ENCODE assay signal across 8 cellular contexts in genomic region chr6:35497571-35498406, GRCh38. TPM values are rescaled to one million over a fixed set of nuclear protein-coding genes. Genes with fewer than 3 reads are reported as not detected.
DNase-seq lines count a peak whose midpoint lies in the region; ATAC-seq and TF ChIP-seq lines count a peak whose summit lies in the region.

No MANE protein-coding gene starts in this region.

- POLR2A ChIA-PET in RWPE1 (lab: Yijun Ruan, JAX; ENCODE audit: low non-redundant PET): interaction anchor here (0.6 to 1.7 kb wide), 4 partner anchors 10 to 54 kb away, joined by 3 to 11 read pairs (median 8); no protein-coding TSS in a partner anchor

- H3K27ac ChIP-seq in RWPE1: peak overlapping the region; percentile 99
- H3K27ac ChIP-seq in right atrium auricular region: peak overlapping the region; percentile 92 to 98
- peak overlapping the region; percentile 93 to 99 (median 96) for H3K27ac ChIP-seq in gastrocnemius medialis

- no peaks in the 10 kb centered on the region for H3K36me3 ChIP-seq in right atrium auricular region
- H3K36me3 ChIP-seq in gastrocnemius medialis: no peaks in the 10 kb centered on the region

- DNase-seq in NCI-H2171 treated with DMSO at 0.1 percent for 48 hours (lab: John Stamatoyannopoulos, UW) (peak; percentile 34), NCI-H2171 (lab: John Stamatoyannopoulos, UW) (no peak), RWPE1 (ENCODE audit: low spot score) (peak; percentile 70), amniotic epithelial cell (ENCODE audit: low read depth) (peak; percentile 54), right atrium auricular region (ENCODE audit: low spot score) (no peak), gastrocnemius medialis (no peak), hypothalamus (lab: John Stamatoyannopoulos, UW) (no peak)

- intact Hi-C loops in gastrocnemius medialis (cut with DNase I; ENCODE audit: low total_unique reads): no loop called here

- no peaks in the 10 kb centered on the region for H3K9me3 ChIP-seq in right atrium auricular region
- H3K9me3 ChIP-seq in gastrocnemius medialis: no peaks in the 10 kb centered on the region

- TF ChIP-seq CTCF in RWPE1 (conservative IDR thresholded peaks at IDR 0.05; ENCODE audit: low read depth): no peak
- no peak for TF ChIP-seq CTCF in right atrium auricular region (IDR thresholded peaks at IDR 0.05)
- TF ChIP-seq CTCF in gastrocnemius medialis (IDR thresholded peaks at IDR 0.05 in 4 of 5, conservative IDR thresholded peaks at IDR 0.05 in 1 of 5): no peak

- CTCF ChIA-PET in RWPE1 (lab: Yijun Ruan, JAX): interaction anchor here (0.6 to 1.7 kb wide), 6 partner anchors 11 to 188 kb away, joined by 3 to 6 read pairs (median 3); partner anchors contain the start of gene FANCE

- H3K27me3 ChIP-seq in right atrium auricular region: no peaks in the 10 kb centered on the region
- no peaks in the 10 kb centered on the region for H3K27me3 ChIP-seq in gastrocnemius medialis

- ATAC-seq in gastrocnemius medialis: peak; percentile 10 to 13
- no peak for ATAC-seq in GM19463 (IDR thresholded peaks at IDR 0.05; ENCODE audit: unreplicated experiment)

- TF ChIP-seq POLR2A in gastrocnemius medialis (IDR thresholded peaks at IDR 0.05): no peak

- in situ Hi-C loops in gastrocnemius medialis (cut with MboI; ENCODE audit: low sequenced_read_pairs in 4 of 4): no loop called here

- H3K4me3 ChIP-seq in right atrium auricular region (peak overlapping the region; percentile 89 to 95), gastrocnemius medialis (peak overlapping the region; percentile 63 to 95 (median 84))

- H3K4me1 ChIP-seq in right atrium auricular region (peaks cover 0 to 51% of the 10 kb centered on the region in 2 donors), gastrocnemius medialis (peaks cover 40 to 51% of the 10 kb centered on the region in 2 donors)

RNA-seq across cellular contexts. Expression of gene TEAD3, which starts 0.9 kb away (rescaled TPM):
- 10 to 100 TPM; 19.3 to 37.1 TPM for total RNA-seq in right atrium auricular region
- 10 to 100 TPM; 11.5 to 14.8 (median 13.5) TPM for total RNA-seq in gastrocnemius medialis

RNA-seq across cellular contexts. Expression of gene TULP1, which starts 14.9 kb away (rescaled TPM):
- total RNA-seq in right atrium auricular region: not detected
- not detected for total RNA-seq in gastrocnemius medialis

RNA-seq across cellular contexts. Expression of gene RPL10A, which starts 29.6 kb away (rescaled TPM):
- total RNA-seq in right atrium auricular region (100 to 1,000 TPM; 571 to 831 TPM), gastrocnemius medialis (1,000 to 10,000 TPM in 1 of 4 donors, 100 to 1,000 TPM in 3; 772 to 1,014 (median 808) TPM)

RNA-seq across cellular contexts. Expression of gene FANCE, which starts 45.7 kb away (rescaled TPM):
- total RNA-seq in right atrium auricular region: 1 to 10 TPM; 3.4 to 3.5 TPM
- total RNA-seq in gastrocnemius medialis: 10 to 100 TPM in 1 of 4 donors, 1 to 10 TPM in 3; 2.5 to 10.5 (median 5.9) TPM

Comparison
In these comparisons a context has a peak if more than half of its experiments do, and no peak if none do; other contexts are left out.
1. DNase-seq: peak in NCI-H2171 treated with DMSO at 0.1 percent for 48 hours (single experiment), RWPE1 (single experiment) and amniotic epithelial cell (single experiment); none in NCI-H2171 (single experiment), right atrium auricular region (single experiment), gastrocnemius medialis (0 of 2) and hypothalamus (0 of 51).
2. Peak in every context shown above with its lines, with median percentiles within 50 percentile points of each other: H3K27ac ChIP-seq.